In genomic region chr2:42168459-42169099, GRCh38 we compare ENCODE assay signal across 8 cellular contexts. TPM values are rescaled to one million over a fixed set of nuclear protein-coding genes. Genes with fewer than 3 reads are reported as not detected.
DNase-seq lines count a peak whose midpoint lies in the region; ATAC-seq and TF ChIP-seq lines count a peak whose summit lies in the region.

No MANE protein-coding gene starts in this region.

- H2AFZ ChIP-seq in OCI-LY1 (ENCODE audit: low read length) (peak overlapping the region; percentile 15; the same call in 1 of the 2 replicates), fibroblast of lung (ENCODE audit: low read length) (peak overlapping the region; percentile 82), trophoblast cell (ENCODE audit: insufficient read depth, low read length, poor library complexity) (peak overlapping the region; percentile 52)

- no peaks in the 10 kb centered on the region for H3K9me3 ChIP-seq in CD8-positive, alpha-beta memory T cell (ENCODE audit: low read length)
- H3K9me3 ChIP-seq in OCI-LY1 (ENCODE audit: low read length) (no peaks in the 10 kb centered on the region), fibroblast of lung (ENCODE audit: control insufficient read depth, insufficient read depth, low read depth, low read length) (no peaks in the 10 kb centered on the region), trophoblast cell (ENCODE audit: insufficient read depth, low read depth, low read length) (peaks cover 1% of the 10 kb centered on the region)

- no peaks in the 10 kb centered on the region for H3K27me3 ChIP-seq in CD8-positive, alpha-beta memory T cell (ENCODE audit: insufficient read depth, low read length, poor library complexity, severe bottlenecking)
- H3K27me3 ChIP-seq in OCI-LY1 (ENCODE audit: insufficient read depth, low read length) (no peaks in the 10 kb centered on the region), fibroblast of lung (ENCODE audit: control insufficient read depth, insufficient read depth, low read length) (no peaks in the 10 kb centered on the region), trophoblast cell (ENCODE audit: insufficient read depth, low read length) (no peaks in the 10 kb centered on the region), H7 (ENCODE audit: control insufficient read depth, insufficient read depth, low read length) (no peaks in the 10 kb centered on the region; the same call in 1 of the 2 replicates)

- H3K4me3 Mint-ChIP-seq in CD8-positive, alpha-beta memory T cell, result peak overlapping the region in 2 of 7 donors; percentile 33 to 41

- peak overlapping the region; percentile 46 for H4K91ac ChIP-seq in trophoblast cell (ENCODE audit: low read depth, low read length)

- peaks cover 11% of the 10 kb centered on the region for H3K79me1 ChIP-seq in trophoblast cell (ENCODE audit: low read length)

- no peak overlapping the region for H3K18ac ChIP-seq in trophoblast cell (ENCODE audit: low read length)

- DNase-seq in CD8-positive, alpha-beta memory T cell, result no peak
- peak in 1 of 2 donors; percentile 3 for DNase-seq in fibroblast of lung (ENCODE audit: low read depth in 2 of 2)
- no peak for DNase-seq in trophoblast cell
- DNase-seq in H7, result no peak
- DNase-seq in NCI-H1417 treated with DMSO at 0.1 percent for 48 hours (lab: John Stamatoyannopoulos, UW), result no peak
- no peak for DNase-seq in NCI-H2171 (lab: John Stamatoyannopoulos, UW)

- POLR2A ChIA-PET in CD8-positive, alpha-beta memory T cell (lab: Charles Lee), result no interaction called here

- H3K36me3 ChIP-seq in CD8-positive, alpha-beta memory T cell (ENCODE audit: insufficient read depth, low read length), result no peaks in the 10 kb centered on the region
- H3K36me3 ChIP-seq in OCI-LY1 (ENCODE audit: insufficient read depth, low read length) (no peaks in the 10 kb centered on the region), fibroblast of lung (ENCODE audit: control insufficient read depth, insufficient read depth, low read length) (no peaks in the 10 kb centered on the region), trophoblast cell (ENCODE audit: control insufficient read depth in 1 of 2, insufficient read depth in 2 of 2, low read length in 2 of 2) (no peaks in the 10 kb centered on the region), H7 (replicated peaks; ENCODE audit: control insufficient read depth, insufficient read depth, low read length) (no peaks in the 10 kb centered on the region)

- H4K12ac ChIP-seq in trophoblast cell (ENCODE audit: low read depth, low read length), result peak overlapping the region; percentile 64

- peak overlapping the region; percentile 28 for H2BK120ac ChIP-seq in trophoblast cell (ENCODE audit: insufficient read depth, low read length, poor library complexity)

- H3K4me3 ChIP-seq in CD8-positive, alpha-beta memory T cell (ENCODE audit: low read length), result peak overlapping the region; percentile 17
- peak overlapping the region; percentile 41 for H3K4me3 ChIP-seq in OCI-LY1 (ENCODE audit: low read depth, low read length, poor library complexity, severe bottlenecking)
- peak overlapping the region in 2 of 4 experiments; percentile 20 to 26 for H3K4me3 ChIP-seq in fibroblast of lung (replicated peaks in 1 of 4; ENCODE audit: control extremely low read depth in 1 of 4, insufficient read depth in 1 of 4, low read depth in 3 of 4, low read length in 4 of 4)
- H3K4me3 ChIP-seq in trophoblast cell (ENCODE audit: low read depth, low read length), result peak overlapping the region; percentile 13
- no peak overlapping the region for H3K4me3 ChIP-seq in H7 (ENCODE audit: insufficient read depth, low read depth, low read length)

- no peaks in the 10 kb centered on the region for H3K27me3 Mint-ChIP-seq in CD8-positive, alpha-beta memory T cell

- 0 out of 2 replicates have a peak, but pooled peaks cover 3% of the 10 kb centered on the region for H3K79me2 ChIP-seq in OCI-LY1 (ENCODE audit: insufficient read depth, low read length)
- peaks cover 42% of the 10 kb centered on the region for H3K79me2 ChIP-seq in fibroblast of lung (ENCODE audit: control insufficient read depth, insufficient read depth, low read length)
- H3K79me2 ChIP-seq in trophoblast cell (ENCODE audit: control insufficient read depth, insufficient read depth, low read length, poor library complexity), result peaks cover 12% of the 10 kb centered on the region

- no peaks in the 10 kb centered on the region for H3K9me2 ChIP-seq in OCI-LY1 (ENCODE audit: low read depth, low read length)

- peak overlapping the region in 6 of 8 donors; percentile 83 to 92 (median 90) for H3K27ac Mint-ChIP-seq in CD8-positive, alpha-beta memory T cell

- H3K14ac ChIP-seq in trophoblast cell (ENCODE audit: low read length), result peak overlapping the region; percentile 13

- peak overlapping the region; percentile 36 for H3K27ac ChIP-seq in CD8-positive, alpha-beta memory T cell (ENCODE audit: low read depth, low read length)
- H3K27ac ChIP-seq in OCI-LY1 (ENCODE audit: low read depth, low read length, poor library complexity, severe bottlenecking) (no peak overlapping the region), fibroblast of lung (ENCODE audit: insufficient read depth, low read length) (peak overlapping the region; percentile 22), trophoblast cell (ENCODE audit: low read depth, low read length) (no peak overlapping the region)

- peak overlapping the region; percentile 85 for H4K8ac ChIP-seq in trophoblast cell (ENCODE audit: low read depth, low read length)

- no peaks in the 10 kb centered on the region for H3K9me3 Mint-ChIP-seq in CD8-positive, alpha-beta memory T cell

- CTCF ChIA-PET in CD8-positive, alpha-beta memory T cell (lab: Charles Lee), result interaction anchor here (7.2 kb wide), 1 partner anchor 73 kb away, joined by 34 read pairs; no protein-coding TSS in a partner anchor

- H3K4me2 ChIP-seq in OCI-LY1 (ENCODE audit: low read length), result peak overlapping the region; percentile 54; the same call in 1 of the 2 replicates
- no peak overlapping the region for H3K4me2 ChIP-seq in fibroblast of lung (ENCODE audit: extremely low read depth, insufficient read depth, low read length)
- H3K4me2 ChIP-seq in trophoblast cell (ENCODE audit: low read length), result peak overlapping the region; percentile 51

- peak overlapping the region; percentile 20 for H2BK12ac ChIP-seq in trophoblast cell (ENCODE audit: low read length)

- peaks cover 18% of the 10 kb centered on the region for H3K4me1 ChIP-seq in CD8-positive, alpha-beta memory T cell (ENCODE audit: insufficient read depth, low read length)
- H3K4me1 ChIP-seq in OCI-LY1 (ENCODE audit: insufficient read depth, low read length, severe bottlenecking), result peaks cover 36% of the 10 kb centered on the region
- peaks cover 7% of the 10 kb centered on the region for H3K4me1 ChIP-seq in fibroblast of lung (ENCODE audit: control insufficient read depth, extremely low read depth, insufficient read depth, low read length)
- H3K4me1 ChIP-seq in trophoblast cell (ENCODE audit: control insufficient read depth in 1 of 2, insufficient read depth in 2 of 2, low read length in 2 of 2), result peaks cover 0 to 6% of the 10 kb centered on the region in 2 experiments

- H2BK5ac ChIP-seq in trophoblast cell (ENCODE audit: low read depth, low read length, poor library complexity), result no peak overlapping the region

- peaks cover 0 to 8% (median 3%) of the 10 kb centered on the region in 3 donors for H3K36me3 Mint-ChIP-seq in CD8-positive, alpha-beta memory T cell

- H3F3A ChIP-seq in OCI-LY1 (ENCODE audit: insufficient read depth, low read length), result no peaks in the 10 kb centered on the region

- no peak overlapping the region for H2AK5ac ChIP-seq in trophoblast cell (ENCODE audit: low read length)

- H3K9ac ChIP-seq in OCI-LY1 (ENCODE audit: low read length) (no peak overlapping the region), fibroblast of lung (ENCODE audit: insufficient read depth, low read length) (no peak overlapping the region), trophoblast cell (ENCODE audit: low read length) (no peak overlapping the region)

- peaks cover 4 to 26% (median 17%) of the 10 kb centered on the region in 3 donors for H3K4me1 Mint-ChIP-seq in CD8-positive, alpha-beta memory T cell

- no peak for ATAC-seq in GM21515 (IDR thresholded peaks at IDR 0.05; ENCODE audit: unreplicated experiment)

- WGBS in trophoblast cell (ENCODE audit: extremely low coverage, insufficient coverage, insufficient read length), result no CpG with 5 or more reads among the region's 16 CpGs

- H3K4ac ChIP-seq in trophoblast cell (ENCODE audit: low read depth, low read length), result no peak overlapping the region

- no peak overlapping the region for H3K23ac ChIP-seq in trophoblast cell (ENCODE audit: low read length)

- H4K20me1 ChIP-seq in OCI-LY1 (ENCODE audit: insufficient read depth, low read length) (no peaks in the 10 kb centered on the region; the same call in 1 of the 2 replicates), fibroblast of lung (ENCODE audit: control insufficient read depth, extremely low read depth, insufficient read depth, low read length) (no peaks in the 10 kb centered on the region)

- TF ChIP-seq CTCF in OCI-LY1 (IDR thresholded peaks at IDR 0.05; ENCODE audit: low read length), result no peak
- no peak for TF ChIP-seq CTCF in fibroblast of lung (conservative IDR thresholded peaks at IDR 0.05 in 1 of 2, IDR thresholded peaks at IDR 0.05 in 1 of 2; ENCODE audit: low read depth in 1 of 2, low read length in 2 of 2)

RNA-seq across cellular contexts. Expression of gene EML4, which starts 0.6 kb away (rescaled TPM):
- total RNA-seq in CD8-positive, alpha-beta memory T cell, result 10 to 100 TPM; 58.0 to 61.5 TPM
- polyA plus RNA-seq in CD8-positive, alpha-beta memory T cell, result 70.8 TPM
- 30.8 and 49.5 TPM in 2 replicates for total RNA-seq in fibroblast of lung
- 62.7 and 65.4 TPM in 2 replicates for polyA plus RNA-seq in fibroblast of lung
- 32.0 and 34.4 TPM in 2 replicates for polyA plus RNA-seq in fibroblast of lung (2012)
- 26.4 and 35.9 TPM in 2 replicates for polyA minus RNA-seq in fibroblast of lung (ENCODE audit: low replicate concordance)
- polyA plus RNA-seq in trophoblast cell (2013), result 32.8 and 33.8 TPM in 2 replicates
- 61.1 and 90.4 TPM in 2 replicates for total RNA-seq in H7 (2014; rRNA removed; shearing (Covaris generic))

Comparison
In these comparisons a context has a peak if more than half of its experiments do, and no peak if none do; other contexts are left out.
1. H3K27ac ChIP-seq: peak in CD8-positive, alpha-beta memory T cell (single experiment) and fibroblast of lung (single experiment); none in OCI-LY1 (single experiment) and trophoblast cell (single experiment).
2. H2AFZ ChIP-seq: peak in every context shown above with its lines; median percentile 82 in fibroblast of lung; 52 in trophoblast cell; 15 in OCI-LY1.